33 cellular contexts compared by ENCODE assay signal in the genomic region with DNA sequence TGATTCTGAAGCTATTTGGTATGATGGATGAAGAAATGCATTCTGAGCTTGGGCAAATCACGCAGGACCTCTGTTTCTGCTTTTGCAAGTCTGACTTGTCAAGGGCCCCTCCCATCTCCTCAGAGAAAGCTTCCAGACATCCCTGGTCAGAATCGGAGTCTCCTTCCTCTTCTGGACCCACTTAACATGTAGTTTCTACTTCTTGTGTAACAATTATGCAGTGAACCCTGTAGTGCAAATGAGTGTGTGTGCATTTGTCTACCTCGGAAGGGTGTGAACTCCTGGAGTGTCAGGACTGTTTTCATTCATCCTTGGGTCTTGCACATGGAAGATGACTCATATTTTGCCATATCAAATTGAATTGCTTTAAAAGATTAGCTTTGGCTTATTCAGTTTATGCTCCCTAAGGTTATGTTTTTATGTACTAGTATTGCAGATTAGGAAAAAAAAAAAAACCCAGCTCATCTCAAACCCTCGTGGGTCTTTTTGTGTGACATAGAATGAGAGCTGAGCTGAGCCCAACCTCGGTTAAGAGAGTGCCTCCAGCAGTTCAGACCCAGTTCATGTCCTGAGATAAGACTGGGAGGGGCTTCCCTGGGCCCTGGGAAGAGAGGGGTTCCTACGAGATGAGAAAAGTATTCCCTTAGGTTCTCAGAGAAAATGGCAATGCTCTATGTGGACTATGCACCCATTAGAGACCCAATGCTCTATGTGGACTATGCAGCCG.
DNase-seq lines count a peak whose midpoint lies in the region; ATAC-seq and TF ChIP-seq lines count a peak whose summit lies in the region.
"Had no signal": no experiment of that assay in that cellular context is flagged by ENCODE, and none has a peak within 500 bp of the region (broad histone marks: within the 10 kb centered on the region; RNA-seq: fewer than 3 reads in every experiment).

No MANE protein-coding gene starts in this region.

- H3K9me3 ChIP-seq in heart left ventricle (no peaks in the 10 kb centered on the region), right atrium auricular region (no peaks in the 10 kb centered on the region), GM23248 (ENCODE audit: low read depth) (no peaks in the 10 kb centered on the region), tibial nerve (no peaks in the 10 kb centered on the region), hepatocyte (ENCODE audit: low read depth) (no peaks in the 10 kb centered on the region)
- H3K9me3 ChIP-seq: BE2C, breast epithelium, colonic mucosa, HAP-1, psoas muscle, thyroid gland had no signal

- H2AFZ ChIP-seq in GM23248: no peak overlapping the region
- no peak overlapping the region for H2AFZ ChIP-seq in hepatocyte
- H2AFZ ChIP-seq: PC-9 had no signal

- H3K4me2 ChIP-seq in GM23248 (ENCODE audit: unreplicated experiment) (no peak overlapping the region), hepatocyte (no peak overlapping the region)
- H3K4me2 ChIP-seq: PC-9 had no signal

- no peak for TF ChIP-seq EP300 in tibial nerve (IDR thresholded peaks at IDR 0.05)

- TF ChIP-seq POLR2A in heart left ventricle (IDR thresholded peaks at IDR 0.05) (no peak), tibial nerve (IDR thresholded peaks at IDR 0.05) (no peak)

- no peak overlapping the region for H3K4me3 ChIP-seq in heart left ventricle
- H3K4me3 ChIP-seq in right atrium auricular region: no peak overlapping the region
- H3K4me3 ChIP-seq in cardiac fibroblast (replicated peaks in 1 of 2; ENCODE audit: low read depth in 2 of 2, low read length in 2 of 2): no peak overlapping the region
- no peak overlapping the region for H3K4me3 ChIP-seq in GM23248
- H3K4me3 ChIP-seq in tibial nerve: no peak overlapping the region
- no peak overlapping the region for H3K4me3 ChIP-seq in hepatocyte
- H3K4me3 ChIP-seq: breast epithelium, colonic mucosa, HAP-1, K562, PC-9, psoas muscle, thyroid gland had no signal

- DNase-seq in heart left ventricle (no peak), right atrium auricular region (ENCODE audit: low spot score) (no peak), NOMO-1 treated with DMSO at 0.1 percent for 48 hours (lab: John Stamatoyannopoulos, UW; ENCODE audit: unreplicated experiment) (peak; percentile 34), cardiac fibroblast (ENCODE audit: low read depth in 2 of 2) (peak; percentile 11 to 23), GM23248 (no peak), tibial nerve (ENCODE audit: low spot score in 2 of 2) (no peak), hepatocyte (ENCODE audit: low spot score) (no peak)
- no peak for DNase-seq in stimulated activated effector memory CD8-positive, alpha-beta T cell treated with anti-CD3 and anti-CD28 coated beads, Interleukin-12 subunit alpha, Interleukin-12 subunit beta, amount 100 ng/mL, for 72 hours (ENCODE audit: low spot score in 2 of 2)
- DNase-seq: ACHN; activated CD4-positive, alpha-beta memory T cell treated with anti-CD3 and anti-CD28 coated beads for 36 hours; activated CD8-positive, alpha-beta memory T cell treated with anti-CD3 and anti-CD28 coated beads, Interleukin-2, amount 50 U/mL, for 48 hours; activated naive CD4-positive, alpha-beta T cell treated with anti-CD3 and anti-CD28 coated beads, Interleukin-2, amount 50 U/mL, for 16 hours; BE2C; colonic mucosa; DMS53; effector memory CD4-positive, alpha-beta T cell; naive thymus-derived CD8-positive, alpha-beta T cell; NCI-H1417 treated with DMSO at 0.1 percent for 48 hours; NCI-H2081 treated with DMSO at 0.1 percent for 48 hours; NCI-H446; NCI-H82; occipital lobe; PC-9; psoas muscle; SHP77 treated with DMSO at 0.1 percent for 48 hours; T-helper 1 cell had no signal

- no peaks in the 10 kb centered on the region for H3K36me3 Mint-ChIP-seq in stimulated activated effector memory CD8-positive, alpha-beta T cell treated with anti-CD3 and anti-CD28 coated beads, Interleukin-12 subunit alpha, Interleukin-12 subunit beta, amount 100 ng/mL, for 72 hours
- H3K36me3 Mint-ChIP-seq: activated CD4-positive, alpha-beta memory T cell treated with anti-CD3 and anti-CD28 coated beads for 36 hours had no signal

- H3K79me2 ChIP-seq in GM23248 (ENCODE audit: insufficient read depth) (no peaks in the 10 kb centered on the region), hepatocyte (no peaks in the 10 kb centered on the region)

- no peak overlapping the region for H3K9ac ChIP-seq in GM23248

- H4K20me1 ChIP-seq in GM23248 (ENCODE audit: insufficient read depth) (no peaks in the 10 kb centered on the region), hepatocyte (ENCODE audit: insufficient read depth, poor library complexity, severe bottlenecking) (no peaks in the 10 kb centered on the region)

- no peak for TF ChIP-seq CTCF in heart left ventricle (IDR thresholded peaks at IDR 0.05)
- no peak for TF ChIP-seq CTCF in right atrium auricular region (IDR thresholded peaks at IDR 0.05)
- TF ChIP-seq CTCF in cardiac fibroblast (IDR thresholded peaks at IDR 0.05; ENCODE audit: low read depth, low read length): no peak
- no peak for TF ChIP-seq CTCF in tibial nerve (IDR thresholded peaks at IDR 0.05)
- no peak for TF ChIP-seq CTCF in hepatocyte (IDR thresholded peaks at IDR 0.05; ENCODE audit: poor library complexity)

- no peaks in the 10 kb centered on the region for H3K27me3 ChIP-seq in heart left ventricle
- H3K27me3 ChIP-seq in right atrium auricular region: no peaks in the 10 kb centered on the region
- H3K27me3 ChIP-seq in GM23248 (replicated peaks; ENCODE audit: insufficient read depth): peaks cover 3% of the 10 kb centered on the region; the same call in 1 of the 2 replicates
- H3K27me3 ChIP-seq in tibial nerve: no peaks in the 10 kb centered on the region
- H3K27me3 ChIP-seq in hepatocyte: no peaks in the 10 kb centered on the region
- H3K27me3 ChIP-seq: breast epithelium, colonic mucosa, thyroid gland had no signal

- H3K4me1 Mint-ChIP-seq in stimulated activated effector memory CD8-positive, alpha-beta T cell treated with anti-CD3 and anti-CD28 coated beads, Interleukin-12 subunit alpha, Interleukin-12 subunit beta, amount 100 ng/mL, for 72 hours: no peaks in the 10 kb centered on the region

- H3K27ac Mint-ChIP-seq in stimulated activated effector memory CD8-positive, alpha-beta T cell treated with anti-CD3 and anti-CD28 coated beads, Interleukin-12 subunit alpha, Interleukin-12 subunit beta, amount 100 ng/mL, for 72 hours: no peak overlapping the region
- H3K27ac Mint-ChIP-seq: activated CD4-positive, alpha-beta memory T cell treated with anti-CD3 and anti-CD28 coated beads for 36 hours; activated T-helper 17 cell treated with anti-CD3 and anti-CD28 coated beads, Interleukin-2, amount 50 U/mL, for 72 hours; naive thymus-derived CD8-positive, alpha-beta T cell; stimulated activated naive CD8-positive, alpha-beta T cell treated with anti-CD3 and anti-CD28 coated beads, Interleukin-15, Interleukin-2, amounts not matched to agents 100 ng/mL and 50 ng/mL, for 24 hours had no signal

- H3K4me1 ChIP-seq in heart left ventricle (peaks cover 0 to 26% (median 7%) of the 10 kb centered on the region in 12 donors), right atrium auricular region (peaks cover 0 to 21% of the 10 kb centered on the region in 2 donors), GM23248 (ENCODE audit: insufficient read depth) (no peaks in the 10 kb centered on the region; the same call in 1 of the 2 replicates), tibial nerve (peaks cover 0 to 19% (median 2%) of the 10 kb centered on the region in 4 donors), hepatocyte (ENCODE audit: insufficient read depth) (no peaks in the 10 kb centered on the region)
- H3K4me1 ChIP-seq: breast epithelium, colonic mucosa, HAP-1, psoas muscle had no signal

- in situ Hi-C loops in GM23248 (cut with MboI): no loop called here

- intact Hi-C loops in heart left ventricle (cut with DNase I): no loop called here

- H3K27ac ChIP-seq in heart left ventricle (peak overlapping the region in 7 of 12 donors; percentile 44 to 87 (median 74)), right atrium auricular region (no peak overlapping the region), GM23248 (no peak overlapping the region), tibial nerve (no peak overlapping the region), hepatocyte (no peak overlapping the region)
- H3K27ac ChIP-seq: breast epithelium, colonic mucosa, PC-9, psoas muscle, thyroid gland had no signal

- peak in 2 of 4 donors; percentile 22 to 23 for ATAC-seq in heart left ventricle
- peak; percentile 13 for ATAC-seq in stimulated activated effector memory CD8-positive, alpha-beta T cell treated with anti-CD3 and anti-CD28 coated beads, Interleukin-12 subunit alpha, Interleukin-12 subunit beta, amount 100 ng/mL, for 72 hours
- ATAC-seq: activated CD4-positive, CD25-positive, alpha-beta regulatory T cell treated with anti-CD3 and anti-CD28 coated beads, Interleukin-2, amount 50 U/mL, for 24 hours; activated T-helper 17 cell treated with anti-CD3 and anti-CD28 coated beads, Interleukin-2, amount 50 U/mL, for 72 hours; K562; naive thymus-derived CD8-positive, alpha-beta T cell; psoas muscle had no signal

- WGBS in heart left ventricle, 4 donors: 48 to 60% (median 55%) methylated on average over 7 of the region's 7 CpGs
- 30 to 32% methylated on average over 7 of the region's 7 CpGs for WGBS in GM23248 (ENCODE audit: low coverage in 1 of 2, low lambda C conversion rate in 2 of 2, missing lambda C conversion rate in 2 of 2), 2 experiments
- 62 to 64% methylated on average over 7 of the region's 7 CpGs for WGBS in tibial nerve, 2 donors
- 52% methylated on average over 7 of the region's 7 CpGs for WGBS in hepatocyte (ENCODE audit: low lambda C conversion rate, missing lambda C conversion rate)

- H3K9me2 ChIP-seq in GM23248 (ENCODE audit: insufficient read depth) (no peaks in the 10 kb centered on the region), hepatocyte (replicated peaks; ENCODE audit: insufficient read depth) (no peaks in the 10 kb centered on the region)

- no peaks in the 10 kb centered on the region for H3K36me3 ChIP-seq in heart left ventricle
- H3K36me3 ChIP-seq in right atrium auricular region: no peaks in the 10 kb centered on the region
- H3K36me3 ChIP-seq in GM23248 (ENCODE audit: low read depth): no peaks in the 10 kb centered on the region
- H3K36me3 ChIP-seq in tibial nerve: no peaks in the 10 kb centered on the region
- no peaks in the 10 kb centered on the region for H3K36me3 ChIP-seq in hepatocyte (replicated peaks; ENCODE audit: insufficient read depth, low read depth)
- H3K36me3 ChIP-seq: BE2C, breast epithelium, colonic mucosa, HAP-1, thyroid gland had no signal

- H3K4me3 Mint-ChIP-seq in stimulated activated effector memory CD8-positive, alpha-beta T cell treated with anti-CD3 and anti-CD28 coated beads, Interleukin-12 subunit alpha, Interleukin-12 subunit beta, amount 100 ng/mL, for 72 hours: no peak overlapping the region
- H3K4me3 Mint-ChIP-seq: activated CD4-positive, alpha-beta memory T cell treated with anti-CD3 and anti-CD28 coated beads for 36 hours; activated T-helper 17 cell treated with anti-CD3 and anti-CD28 coated beads, Interleukin-2, amount 50 U/mL, for 72 hours; naive thymus-derived CD8-positive, alpha-beta T cell; stimulated activated naive CD8-positive, alpha-beta T cell treated with anti-CD3 and anti-CD28 coated beads, Interleukin-15, Interleukin-2, amounts not matched to agents 100 ng/mL and 50 ng/mL, for 24 hours had no signal

- no peaks in the 10 kb centered on the region for H3K9me3 Mint-ChIP-seq in stimulated activated effector memory CD8-positive, alpha-beta T cell treated with anti-CD3 and anti-CD28 coated beads, Interleukin-12 subunit alpha, Interleukin-12 subunit beta, amount 100 ng/mL, for 72 hours
- H3K9me3 Mint-ChIP-seq: activated CD4-positive, alpha-beta memory T cell treated with anti-CD3 and anti-CD28 coated beads for 36 hours; activated T-helper 17 cell treated with anti-CD3 and anti-CD28 coated beads, Interleukin-2, amount 50 U/mL, for 72 hours; naive thymus-derived CD8-positive, alpha-beta T cell; stimulated activated naive CD8-positive, alpha-beta T cell treated with anti-CD3 and anti-CD28 coated beads, Interleukin-15, Interleukin-2, amounts not matched to agents 100 ng/mL and 50 ng/mL, for 24 hours had no signal

- H3F3A ChIP-seq in GM23248 (ENCODE audit: insufficient read depth): no peaks in the 10 kb centered on the region

Comparison
In these comparisons a context has a peak if more than half of its experiments do, and no peak if none do; other contexts are left out.
1. H3K27ac ChIP-seq: peak in heart left ventricle (7 of 12); none in right atrium auricular region (0 of 2), GM23248 (single experiment), tibial nerve (0 of 4) and hepatocyte (single experiment).
2. DNase-seq: peak in NOMO-1 treated with DMSO at 0.1 percent for 48 hours (single experiment) and cardiac fibroblast (2 of 2); none in heart left ventricle (0 of 5), right atrium auricular region (single experiment), stimulated activated effector memory CD8-positive, alpha-beta T cell treated with anti-CD3 and anti-CD28 coated beads, Interleukin-12 subunit alpha, Interleukin-12 subunit beta, amount 100 ng/mL, for 72 hours (0 of 2), GM23248 (single experiment), tibial nerve (0 of 2) and hepatocyte (single experiment).